Comparison of ENCODE assay signal across 1 cellular context in the genomic region with DNA sequence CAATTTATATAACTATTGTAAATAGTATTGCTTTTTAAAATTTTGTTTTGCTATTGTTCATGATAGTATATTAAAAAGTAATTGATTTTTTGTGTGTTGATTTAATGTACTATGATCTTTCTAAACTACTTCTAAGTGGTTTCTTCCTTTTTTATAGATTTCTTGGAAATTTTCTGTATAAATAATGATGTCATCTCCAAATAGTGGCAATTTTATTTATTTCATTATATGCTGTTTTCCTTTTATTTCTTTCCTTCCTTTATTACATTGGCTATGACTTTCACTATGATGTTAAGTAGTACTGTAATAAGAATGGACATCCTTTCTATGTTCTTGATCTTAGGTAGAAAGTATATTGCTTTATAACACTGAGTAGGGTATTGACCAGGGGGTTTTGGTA.
TF ChIP-seq lines count a peak whose summit lies in the region.

No MANE protein-coding gene starts in this region.

TF ChIP-seq in HepG2, 621 proteins besides CTCF, POLR2A, EP300 and RAD21:
- TF ChIP-seq, protein P1, sequence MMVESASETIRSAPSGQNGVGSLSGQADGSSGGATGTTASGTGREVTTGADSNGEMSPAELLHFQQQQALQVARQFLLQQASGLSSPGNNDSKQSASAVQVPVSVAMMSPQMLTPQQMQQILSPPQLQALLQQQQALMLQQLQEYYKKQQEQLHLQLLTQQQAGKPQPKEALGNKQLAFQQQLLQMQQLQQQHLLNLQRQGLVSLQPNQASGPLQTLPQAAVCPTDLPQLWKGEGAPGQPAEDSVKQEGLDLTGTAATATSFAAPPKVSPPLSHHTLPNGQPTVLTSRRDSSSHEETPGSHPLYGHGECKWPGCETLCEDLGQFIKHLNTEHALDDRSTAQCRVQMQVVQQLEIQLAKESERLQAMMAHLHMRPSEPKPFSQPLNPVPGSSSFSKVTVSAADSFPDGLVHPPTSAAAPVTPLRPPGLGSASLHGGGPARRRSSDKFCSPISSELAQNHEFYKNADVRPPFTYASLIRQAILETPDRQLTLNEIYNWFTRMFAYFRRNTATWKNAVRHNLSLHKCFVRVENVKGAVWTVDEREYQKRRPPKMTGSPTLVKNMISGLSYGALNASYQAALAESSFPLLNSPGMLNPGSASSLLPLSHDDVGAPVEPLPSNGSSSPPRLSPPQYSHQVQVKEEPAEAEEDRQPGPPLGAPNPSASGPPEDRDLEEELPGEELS (CRISPR knock-in tag; IDR thresholded peaks at IDR 0.05) = no peak
- no peak for TF ChIP-seq ZNF768 (CRISPR knock-in tag; IDR thresholded peaks at IDR 0.05)
- TF ChIP-seq ZNF30 (CRISPR knock-in tag; IDR thresholded peaks at IDR 0.05) = no peak
- peak; percentile 95 for TF ChIP-seq ATF7 (IDR thresholded peaks at IDR 0.05)
- TF ChIP-seq ATF7 (CRISPR knock-in tag; IDR thresholded peaks at IDR 0.05) = no peak
- TF ChIP-seq ZNF615 (CRISPR knock-in tag; IDR thresholded peaks at IDR 0.05; ENCODE audit: borderline replicate concordance) = no peak
